Comparison of ENCODE assay signal across 1 cellular context in genomic region chr19:49590971-49591730, GRCh38.
TF ChIP-seq lines count a peak whose summit lies in the region.

Gene PRR12 (plus strand): TSS chr19:49591182. CDS start chr19:49591655, 473 bp downstream.

TF ChIP-seq in H1, 55 proteins besides CTCF, POLR2A, EP300 and RAD21:
- no peak for TF ChIP-seq SUZ12 (IDR thresholded peaks at IDR 0.05; ENCODE audit: low read length)
- peak; percentile 27; the same call in 1 of the 2 replicates for TF ChIP-seq TAF1 (IDR thresholded peaks at IDR 0.05; ENCODE audit: low read depth, low read length)
- TF ChIP-seq EZH2 (IDR thresholded peaks at IDR 0.05; ENCODE audit: low read depth, low read length, severe bottlenecking) = no peak
- peak; percentile 35; the same call in 1 of the 2 replicates for TF ChIP-seq PHF8 (conservative IDR thresholded peaks at IDR 0.05; ENCODE audit: low read depth, low read length)
- no peak for TF ChIP-seq ATF2 (IDR thresholded peaks at IDR 0.05; ENCODE audit: low read length)
- TF ChIP-seq SIN3A (conservative IDR thresholded peaks at IDR 0.05 in 1 of 2, IDR thresholded peaks at IDR 0.05 in 1 of 2; ENCODE audit: low read depth in 1 of 2, low read length in 2 of 2) = peak in 1 of 2 experiments; percentile 5; a peak in 1 of 4 replicates
- peak; percentile 3 for TF ChIP-seq KDM4A (IDR thresholded peaks at IDR 0.05; ENCODE audit: low read depth, low read length, severe bottlenecking)
- TF ChIP-seq YY1 (IDR thresholded peaks at IDR 0.05; ENCODE audit: low read depth, low read length) = peak; percentile 72
